7 cellular contexts compared by ENCODE assay signal in the genomic region with DNA sequence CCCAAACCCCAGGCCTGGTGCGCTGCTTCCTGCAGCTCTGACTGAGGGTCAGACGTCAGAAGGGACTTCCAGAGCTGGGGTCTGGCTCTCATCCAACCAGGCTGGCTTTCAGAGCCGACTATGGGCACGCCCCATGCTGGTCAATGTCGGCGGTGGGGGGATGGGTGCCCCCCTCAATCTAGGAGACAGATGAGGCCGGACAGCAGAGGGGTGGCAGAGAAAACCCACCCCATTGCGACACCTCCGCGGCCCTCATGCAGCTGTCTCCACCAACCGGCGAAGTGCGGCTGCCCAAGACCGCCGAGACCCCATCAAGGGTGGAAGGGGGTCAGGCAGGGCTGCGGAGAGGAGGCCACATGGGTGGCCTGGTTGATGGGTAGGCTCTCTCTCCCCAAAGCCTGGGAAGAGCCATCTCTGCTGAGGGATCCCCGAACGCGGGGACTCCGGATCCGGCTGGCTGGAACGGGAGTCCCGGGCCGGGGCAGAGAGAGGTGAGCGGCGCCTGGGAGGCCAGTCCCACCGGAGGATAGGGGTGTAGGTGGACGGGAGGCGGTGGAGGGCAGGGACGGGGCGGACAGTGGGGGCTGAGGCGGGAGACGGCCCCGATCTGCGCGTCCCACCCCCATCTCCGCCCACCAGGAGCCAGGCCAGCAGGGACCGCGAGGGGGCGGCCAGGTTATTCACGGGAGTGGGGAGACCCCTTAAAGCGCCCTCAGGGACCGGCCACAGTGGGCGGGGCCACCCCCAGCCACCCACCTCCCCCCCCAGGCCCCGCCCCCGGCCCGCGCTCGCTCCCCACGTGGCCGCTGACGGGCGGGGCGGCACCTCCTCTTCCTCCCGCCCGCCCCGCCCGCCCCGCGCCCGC. TPM values are rescaled to one million over a fixed set of nuclear protein-coding genes. Genes with fewer than 3 reads are reported as not detected.
DNase-seq lines count a peak whose midpoint lies in the region; ATAC-seq, FAIRE-seq and TF ChIP-seq lines count a peak whose summit lies in the region.

Gene INF2, plus strand, starts transcription at position 864 of the 865 bp plus-strand sequence. CDS start 11,748 bp downstream, outside the sequence.

- in situ Hi-C loops in K562 (cut with MboI), result no loop called here

- no peak for FAIRE-seq in K562 (lab: Jason Lieb, UNC)

- H3K79me2 ChIP-seq in SU-DHL-6 (ENCODE audit: insufficient read depth, low read length), result peaks cover 23% of the 10 kb centered on the region; the same call in 1 of the 2 replicates
- peaks cover 31% of the 10 kb centered on the region for H3K79me2 ChIP-seq in K562 (ENCODE audit: control insufficient read depth, insufficient read depth, low read length)
- H3K79me2 ChIP-seq in hepatocyte, result peaks cover 45% of the 10 kb centered on the region

- CTCF ChIA-PET in K562 (lab: Yijun Ruan, JAX; ENCODE audit: low intra/inter-chr PET ratio), result no interaction called here

- peak; percentile 69 for DNase-seq in GM12865 (ENCODE audit: low read depth)
- peak; percentile 72 to 91 (median 91) for DNase-seq in K562 (ENCODE audit: extremely low read depth in 1 of 4, low spot score in 3 of 4)
- peak; percentile 88 for DNase-seq in hepatocyte (ENCODE audit: low spot score)

- intact Hi-C loops in K562 (cut with micrococcal nuclease), result no loop called here

- H3K27me3 ChIP-seq in HUES6 (ENCODE audit: control insufficient read depth, insufficient read depth, low read length) (no peaks in the 10 kb centered on the region), SU-DHL-6 (ENCODE audit: low read length) (no peaks in the 10 kb centered on the region), K562 (ENCODE audit: control insufficient read depth in 2 of 2, insufficient read depth in 2 of 2, low read length in 2 of 2) (no peaks in the 10 kb centered on the region), hepatocyte (no peaks in the 10 kb centered on the region), rectal smooth muscle tissue (ENCODE audit: control insufficient read depth, insufficient read depth, low read length) (no peaks in the 10 kb centered on the region)

- ATAC-seq in K562 (peak; percentile 84), HG02588 (IDR thresholded peaks at IDR 0.05; ENCODE audit: unreplicated experiment) (no peak)

- no peak for TF ChIP-seq RAD21 in K562 (CRISPR knock-in tag; conservative IDR thresholded peaks at IDR 0.05 in 1 of 2, IDR thresholded peaks at IDR 0.05 in 1 of 2)

- TF ChIP-seq EP300 in K562 (IDR thresholded peaks at IDR 0.05; ENCODE audit: low read length), result no peak

- TF ChIP-seq POLR2A in K562 (conservative IDR thresholded peaks at IDR 0.05), result no peak

- H3K9ac ChIP-seq in HUES6 (ENCODE audit: low read length), result peak within 1 kb of the TSS; percentile 73
- H3K9ac ChIP-seq in SU-DHL-6 (ENCODE audit: low read length), result peak within 1 kb of the TSS; percentile 72
- peak within 1 kb of the TSS; percentile 69 to 91 for H3K9ac ChIP-seq in K562 (ENCODE audit: insufficient read depth in 1 of 2, low read depth in 2 of 2, low read length in 2 of 2)
- peak within 1 kb of the TSS; percentile 71 for H3K9ac ChIP-seq in rectal smooth muscle tissue (ENCODE audit: low read length)

- H2AFZ ChIP-seq in SU-DHL-6 (ENCODE audit: low read depth, low read length, severe bottlenecking) (peak within 1 kb of the TSS; percentile 66), K562 (ENCODE audit: low read depth, low read length) (peak within 1 kb of the TSS; percentile 71), hepatocyte (peak within 1 kb of the TSS; percentile 67)

- peaks cover 41% of the 10 kb centered on the region for H3K4me1 ChIP-seq in HUES6 (ENCODE audit: control insufficient read depth, insufficient read depth, low read length)
- peaks cover 5 to 71% of the 10 kb centered on the region in 2 experiments; a peak in 4 of 5 replicates for H3K4me1 ChIP-seq in K562 (replicated peaks in 1 of 2; ENCODE audit: control insufficient read depth in 2 of 2, insufficient read depth in 2 of 2, low read length in 2 of 2)
- H3K4me1 ChIP-seq in hepatocyte (ENCODE audit: insufficient read depth), result peaks cover 36% of the 10 kb centered on the region
- peaks cover 23% of the 10 kb centered on the region for H3K4me1 ChIP-seq in rectal smooth muscle tissue (ENCODE audit: control insufficient read depth, insufficient read depth, low read length)

- TF ChIP-seq CTCF in GM12865 (IDR thresholded peaks at IDR 0.05; ENCODE audit: insufficient read depth, low read depth, low read length, missing control alignments) (no peak), SU-DHL-6 (IDR thresholded peaks at IDR 0.05; ENCODE audit: insufficient read depth, low read length, poor library complexity, severe bottlenecking) (no peak), K562 (IDR thresholded peaks at IDR 0.05 in 2 of 3, conservative IDR thresholded peaks at IDR 0.05 in 1 of 3; ENCODE audit: insufficient read depth in 2 of 3, low read depth in 1 of 3, low read length in 3 of 3) (no peak), hepatocyte (IDR thresholded peaks at IDR 0.05; ENCODE audit: poor library complexity) (no peak)

- H3K9me3 ChIP-seq in HUES6 (ENCODE audit: control insufficient read depth, insufficient read depth, low read depth, low read length), result no peaks in the 10 kb centered on the region
- no peaks in the 10 kb centered on the region for H3K9me3 ChIP-seq in SU-DHL-6 (ENCODE audit: insufficient read depth, low read length)
- H3K9me3 ChIP-seq in K562 (replicated peaks; ENCODE audit: control insufficient read depth, insufficient read depth, low read depth, low read length), result no peaks in the 10 kb centered on the region
- H3K9me3 ChIP-seq in hepatocyte (ENCODE audit: low read depth), result no peaks in the 10 kb centered on the region

- WGBS in K562 (ENCODE audit: insufficient coverage, low coverage, missing lambda C conversion rate), result 29% methylated on average over 26 of the region's 61 CpGs
- WGBS in hepatocyte (ENCODE audit: low lambda C conversion rate, missing lambda C conversion rate), result 29% methylated on average over 28 of the region's 61 CpGs

- H3K27ac ChIP-seq in HUES6 (ENCODE audit: low read depth, low read length) (peak within 1 kb of the TSS; percentile 57; the same call in 1 of the 2 replicates), SU-DHL-6 (ENCODE audit: low read depth, low read length) (no peak within 1 kb of the TSS), K562 (ENCODE audit: extremely low read depth, low read depth, low read length) (peak within 1 kb of the TSS; percentile 68), hepatocyte (peak within 1 kb of the TSS; percentile 97), rectal smooth muscle tissue (ENCODE audit: low read depth, low read length) (peak within 1 kb of the TSS; percentile 76)

- BruUV-seq in K562 (replicated peaks; lab: Mats Ljungman, UMichigan), result no TSS peak

- no peaks in the 10 kb centered on the region for H3K9me2 ChIP-seq in SU-DHL-6 (replicated peaks; ENCODE audit: insufficient read depth, low read length)
- H3K9me2 ChIP-seq in hepatocyte (replicated peaks; ENCODE audit: insufficient read depth), result no peaks in the 10 kb centered on the region

- H3K36me3 ChIP-seq in HUES6 (ENCODE audit: control insufficient read depth, insufficient read depth, low read length), result peaks cover 7% of the 10 kb centered on the region; the same call in 1 of the 2 replicates
- no peaks in the 10 kb centered on the region for H3K36me3 ChIP-seq in SU-DHL-6 (ENCODE audit: low read length)
- peaks cover 19% of the 10 kb centered on the region; the same call in 2 of the 3 replicates for H3K36me3 ChIP-seq in K562 (ENCODE audit: control insufficient read depth, insufficient read depth, low read length)
- H3K36me3 ChIP-seq in hepatocyte (replicated peaks; ENCODE audit: insufficient read depth, low read depth), result no peaks in the 10 kb centered on the region
- peaks cover 6% of the 10 kb centered on the region for H3K36me3 ChIP-seq in rectal smooth muscle tissue (ENCODE audit: control insufficient read depth, insufficient read depth, low read length)

- peak within 1 kb of the TSS; percentile 71 for H3K4me2 ChIP-seq in SU-DHL-6 (ENCODE audit: low read depth, low read length, poor library complexity, severe bottlenecking)
- H3K4me2 ChIP-seq in K562 (ENCODE audit: insufficient read depth, low read length), result peak within 1 kb of the TSS; percentile 66
- H3K4me2 ChIP-seq in hepatocyte, result peak within 1 kb of the TSS; percentile 96

- H4K20me1 ChIP-seq in SU-DHL-6 (ENCODE audit: low read depth, low read length) (no peaks in the 10 kb centered on the region), K562 (replicated peaks; ENCODE audit: control insufficient read depth, insufficient read depth, low read length) (no peaks in the 10 kb centered on the region; the same call in 1 of the 2 replicates), hepatocyte (ENCODE audit: insufficient read depth, poor library complexity, severe bottlenecking) (peaks cover 23% of the 10 kb centered on the region)

- no peaks in the 10 kb centered on the region for H3K9me1 ChIP-seq in K562 (ENCODE audit: control insufficient read depth, insufficient read depth, low read length)

- H3K4me3 ChIP-seq in GM12865 (ENCODE audit: low read depth, low read length) (peak within 1 kb of the TSS; percentile 92), HUES6 (ENCODE audit: low read depth, low read length) (peak within 1 kb of the TSS; percentile 85), SU-DHL-6 (ENCODE audit: insufficient read depth, low read length, poor library complexity, severe bottlenecking) (peak within 1 kb of the TSS; percentile 93), K562 (peak within 1 kb of the TSS; percentile 61), hepatocyte (peak within 1 kb of the TSS; percentile 92), rectal smooth muscle tissue (ENCODE audit: low read length) (peak within 1 kb of the TSS; percentile 84)

- POLR2A ChIA-PET in K562 (lab: Yijun Ruan, JAX), result no interaction called here

- no peaks in the 10 kb centered on the region for H3F3A ChIP-seq in SU-DHL-6 (ENCODE audit: insufficient read depth)

RNA-seq across cellular contexts. Expression of gene INF2, which starts in this region (rescaled TPM):
- total RNA-seq in K562 (2011; cell fraction: chromatin; rRNA removed; ENCODE audit: low replicate concordance), result 30.6 and 91.0 TPM in 2 replicates
- total RNA-seq in K562 (2011; cell fraction: nucleolus; rRNA removed), result 44.5 and 47.5 TPM in 2 replicates
- total RNA-seq in K562 (2011; cell fraction: nucleoplasm; rRNA removed), result 33.6 and 37.9 TPM in 2 replicates
- total RNA-seq in K562 (2014; rRNA removed), result 24.9 and 28.8 TPM in 2 replicates
- total RNA-seq in K562 (2014; rRNA removed; fragmentation: Illumina TruSeq; extraction: Trizol), result 2.8 and 4.4 TPM in 2 replicates
- 7.8 and 8.7 TPM in 2 replicates for total RNA-seq in K562 (2015; rRNA removed; fragmentation: Illumina TruSeq; extraction: Trizol)
- 30.7 and 31.3 TPM in 2 replicates for total RNA-seq in K562 (2021)
- 8.3 and 13.8 TPM in 2 replicates for polyA plus RNA-seq in K562 (2011; rRNA removed)
- 13.6 and 29.1 TPM in 2 replicates for polyA plus RNA-seq in K562 (2011; cell fraction: cytosol; rRNA removed)
- 35.1 and 63.6 TPM in 2 replicates for polyA plus RNA-seq in K562 (2011; cell fraction: nucleus; rRNA removed)
- polyA plus RNA-seq in K562 (2012), result 15.0 and 19.9 TPM in 2 replicates
- polyA plus RNA-seq in K562 (2014; fragmentation: Illumina TruSeq; extraction: Trizol), result 7.2 and 12.4 TPM in 2 replicates
- 1 to 10 TPM in 1 of 2 experiments, under 1 TPM in 1; 0.56 to 1.4 TPM for polyA plus RNA-seq in K562 (2014; fragmentation: Nextera tagmentation; extraction: Ambion mirVana)
- polyA plus RNA-seq in K562 (2014; rRNA removed), result 26.2 and 28.2 TPM in 2 replicates
- 3.5 and 6.1 TPM in 2 replicates for polyA minus RNA-seq in K562 (2011; rRNA and poly(A)+ RNA removed)
- polyA minus RNA-seq in K562 (2011; cell fraction: cytosol; rRNA and poly(A)+ RNA removed), result 8.0 and 13.7 TPM in 2 replicates
- polyA minus RNA-seq in K562 (2011; cell fraction: nucleus; rRNA and poly(A)+ RNA removed), result 9.4 and 12.0 TPM in 2 replicates
- 24.2 and 31.6 TPM in 2 replicates for total RNA-seq in hepatocyte
- 23.8 and 34.0 TPM in 2 replicates for polyA plus RNA-seq in hepatocyte
